In the genomic region with DNA sequence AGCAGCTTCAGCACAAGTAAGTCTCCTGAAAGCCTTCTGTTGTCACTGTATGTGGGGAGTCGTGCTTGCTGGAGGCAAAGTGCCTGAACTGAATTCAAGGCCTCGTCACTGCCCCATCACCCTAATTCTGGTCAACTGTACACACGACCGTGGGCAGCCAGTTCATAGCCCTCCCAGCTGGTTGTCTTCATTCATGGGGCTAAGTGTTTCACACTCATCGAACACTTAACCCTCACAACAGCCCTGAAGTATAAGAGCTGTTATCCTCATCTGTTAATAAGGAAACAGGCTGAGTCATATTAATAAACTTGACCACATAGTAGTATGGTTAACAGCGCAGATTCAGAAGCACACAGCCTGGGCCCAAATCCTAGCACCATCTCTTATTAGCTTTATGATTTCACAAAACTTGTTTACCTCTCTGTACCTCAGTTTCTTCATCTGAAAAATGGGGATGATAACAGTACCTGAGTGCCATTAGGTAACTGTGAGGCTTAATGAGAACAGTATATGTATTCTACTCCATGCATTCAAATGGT, we compare ENCODE assay signal across 9 cellular contexts.
DNase-seq lines count a peak whose midpoint lies in the region; ATAC-seq and TF ChIP-seq lines count a peak whose summit lies in the region.
"Had no signal": no experiment of that assay in that cellular context is flagged by ENCODE, and none has a peak within 500 bp of the region (broad histone marks: within the 10 kb centered on the region; RNA-seq: fewer than 3 reads in every experiment).

No MANE protein-coding gene starts in this region.

- no peak for ATAC-seq in stimulated activated memory B cell treated with anti-CD40 and anti-IgM and Interleukin-4, amounts not matched to agents 10 μg/mL and 1 μg/mL and 100 μg/mL, for 72 hours
- ATAC-seq in HG03045 (IDR thresholded peaks at IDR 0.05; ENCODE audit: unreplicated experiment) (no peak), HG03442 (IDR thresholded peaks at IDR 0.05; ENCODE audit: unreplicated experiment) (no peak)

- peaks cover 3% of the 10 kb centered on the region for H3K4me1 Mint-ChIP-seq in mesothelial cell of epicardium
- H3K4me1 Mint-ChIP-seq in type B pancreatic cell (ENCODE audit: unreplicated experiment), result peaks cover 4% of the 10 kb centered on the region
- no peaks in the 10 kb centered on the region for H3K4me1 Mint-ChIP-seq in stimulated activated memory B cell treated with anti-CD40 and anti-IgM and Interleukin-4, amounts not matched to agents 10 μg/mL and 1 μg/mL and 100 μg/mL, for 72 hours
- H3K4me1 Mint-ChIP-seq: memory B cell had no signal

- H3K9me3 Mint-ChIP-seq in mesothelial cell of epicardium (no peaks in the 10 kb centered on the region), type B pancreatic cell (no peaks in the 10 kb centered on the region)
- no peaks in the 10 kb centered on the region for H3K9me3 Mint-ChIP-seq in stimulated activated memory B cell treated with anti-CD40 and anti-IgM and Interleukin-4, amounts not matched to agents 10 μg/mL and 1 μg/mL and 100 μg/mL, for 72 hours
- H3K9me3 Mint-ChIP-seq: memory B cell had no signal

- H3K4me3 ChIP-seq in coronary artery, result peak overlapping the region; percentile 8

- H3K27ac Mint-ChIP-seq in mesothelial cell of epicardium, result peak overlapping the region; percentile 66
- H3K27ac Mint-ChIP-seq in type B pancreatic cell, result peak overlapping the region; percentile 70
- H3K27ac Mint-ChIP-seq in stimulated activated memory B cell treated with anti-CD40 and anti-IgM and Interleukin-4, amounts not matched to agents 10 μg/mL and 1 μg/mL and 100 μg/mL, for 72 hours, result no peak overlapping the region
- H3K27ac Mint-ChIP-seq: memory B cell had no signal

- H3K27me3 Mint-ChIP-seq in mesothelial cell of epicardium (ENCODE audit: low read depth) (no peaks in the 10 kb centered on the region), type B pancreatic cell (no peaks in the 10 kb centered on the region)
- H3K27me3 Mint-ChIP-seq in stimulated activated memory B cell treated with anti-CD40 and anti-IgM and Interleukin-4, amounts not matched to agents 10 μg/mL and 1 μg/mL and 100 μg/mL, for 72 hours, result no peaks in the 10 kb centered on the region
- H3K27me3 Mint-ChIP-seq: memory B cell had no signal

- TF ChIP-seq CTCF in coronary artery (IDR thresholded peaks at IDR 0.05) (no peak), mesothelial cell of epicardium (IDR thresholded peaks at IDR 0.05; ENCODE audit: unreplicated experiment) (no peak), type B pancreatic cell (conservative IDR thresholded peaks at IDR 0.05) (no peak)

- H3K4me3 Mint-ChIP-seq in mesothelial cell of epicardium (no peak overlapping the region), type B pancreatic cell (no peak overlapping the region)
- no peak overlapping the region for H3K4me3 Mint-ChIP-seq in stimulated activated memory B cell treated with anti-CD40 and anti-IgM and Interleukin-4, amounts not matched to agents 10 μg/mL and 1 μg/mL and 100 μg/mL, for 72 hours
- H3K4me3 Mint-ChIP-seq: memory B cell had no signal

- peak overlapping the region; percentile 75 to 92 for H3K27ac ChIP-seq in coronary artery

- DNase-seq in M059J (ENCODE audit: low read depth) (peak; percentile 71), coronary artery (ENCODE audit: low spot score) (no peak), mesothelial cell of epicardium (ENCODE audit: low spot score in 2 of 2, unreplicated experiment in 2 of 2) (no peak), type B pancreatic cell (ENCODE audit: extremely low spot score, unreplicated experiment) (no peak)
- DNase-seq: NCI-H1417 treated with DMSO at 0.1 percent for 48 hours had no signal

- H3K36me3 Mint-ChIP-seq in mesothelial cell of epicardium (peaks cover 20% of the 10 kb centered on the region), type B pancreatic cell (peaks cover 4% of the 10 kb centered on the region)
- peaks cover 12% of the 10 kb centered on the region for H3K36me3 Mint-ChIP-seq in stimulated activated memory B cell treated with anti-CD40 and anti-IgM and Interleukin-4, amounts not matched to agents 10 μg/mL and 1 μg/mL and 100 μg/mL, for 72 hours
